In genomic region chrX:150828785-150829184, GRCh38 we compare ENCODE assay signal across 26 cellular contexts.
DNase-seq lines count a peak whose midpoint lies in the region; ATAC-seq, FAIRE-seq and TF ChIP-seq lines count a peak whose summit lies in the region.
"Had no signal": no experiment of that assay in that cellular context is flagged by ENCODE, and none has a peak within 500 bp of the region (broad histone marks: within the 10 kb centered on the region; RNA-seq: fewer than 3 reads in every experiment).

No MANE protein-coding gene starts in this region.

- H3K4me1 Mint-ChIP-seq in astrocyte (ENCODE audit: low read depth, unreplicated experiment): no peaks in the 10 kb centered on the region

- no peak overlapping the region for H3K4me2 ChIP-seq in IMR-90 (ENCODE audit: low read depth, low read length)
- H3K4me2 ChIP-seq in astrocyte (ENCODE audit: low read length): no peak overlapping the region
- H3K4me2 ChIP-seq: BLaER1 had no signal

- no peak overlapping the region for H2AFZ ChIP-seq in IMR-90 (replicated peaks; ENCODE audit: low read length, poor library complexity)
- H2AFZ ChIP-seq in astrocyte (ENCODE audit: low read depth, low read length): no peak overlapping the region

- TF ChIP-seq RAD21 in IMR-90 (IDR thresholded peaks at IDR 0.05; ENCODE audit: low read length): no peak

- H3K56ac ChIP-seq in IMR-90 (ENCODE audit: extremely low read depth, insufficient read depth, low read length): no peak overlapping the region

- no peak for DNase-seq in IMR-90
- DNase-seq in astrocyte (ENCODE audit: low read depth): no peak
- DNase-seq in right lobe of liver: no peak
- DNase-seq in NCI-H1105 (lab: John Stamatoyannopoulos, UW): no peak
- DNase-seq: 8988T; ACHN; BE2C; C1 segment of cervical spinal cord; CD4-positive, alpha-beta memory T cell; CD4-positive, CD25-positive, alpha-beta regulatory T cell; CD8-positive, alpha-beta memory T cell; COR-L47; DMS 273 treated with DMSO at 0.1 percent for 48 hours; DMS153; DMS53; DMS79; DND-41; EL; GDM1 had no signal

- H3K4me3 ChIP-seq in IMR-90 (ENCODE audit: insufficient read depth, low read depth, low read length): no peak overlapping the region
- no peak overlapping the region for H3K4me3 ChIP-seq in astrocyte (ENCODE audit: insufficient read depth, low read depth, low read length)
- H3K4me3 ChIP-seq in right lobe of liver: no peak overlapping the region
- H3K4me3 ChIP-seq: BLaER1, GM12878 had no signal

- no peak overlapping the region for H3K27ac ChIP-seq in IMR-90 (ENCODE audit: insufficient read depth, low read length)
- H3K27ac ChIP-seq in astrocyte (ENCODE audit: low read depth, low read length): no peak overlapping the region
- H3K27ac ChIP-seq in right lobe of liver: no peak overlapping the region
- H3K27ac ChIP-seq: BLaER1 had no signal

- no peak overlapping the region for H3K18ac ChIP-seq in IMR-90 (ENCODE audit: low read depth, low read length)

- CTCF ChIA-PET in IMR-90 (lab: Yijun Ruan, JAX): no interaction called here

- no peaks in the 10 kb centered on the region for H3K9me1 ChIP-seq in IMR-90 (ENCODE audit: insufficient read depth, low read length)

- H3K27ac Mint-ChIP-seq in astrocyte (ENCODE audit: unreplicated experiment): no peak overlapping the region
- H3K27ac Mint-ChIP-seq: CD14-positive monocyte; CD4-positive, alpha-beta memory T cell; CD4-positive, CD25-positive, alpha-beta regulatory T cell; CD8-positive, alpha-beta memory T cell had no signal

- 0 out of 2 replicates have a peak, but pooled peaks cover 2% of the 10 kb centered on the region for H3K9me3 ChIP-seq in IMR-90 (ENCODE audit: control insufficient read depth, insufficient read depth, low read length)
- no peaks in the 10 kb centered on the region for H3K9me3 ChIP-seq in astrocyte (ENCODE audit: insufficient read depth, low read depth, low read length)
- peaks cover 0 to 3% (median 0%) of the 10 kb centered on the region in 4 donors for H3K9me3 ChIP-seq in right lobe of liver
- H3K9me3 ChIP-seq: BE2C had no signal

- peak overlapping the region; percentile 37 for H2AK9ac ChIP-seq in IMR-90 (replicated peaks; ENCODE audit: low read depth, low read length, poor library complexity)

- H3K36me3 Mint-ChIP-seq in astrocyte (ENCODE audit: low read depth, unreplicated experiment): peaks cover 7% of the 10 kb centered on the region

- TF ChIP-seq POLR2A in IMR-90 (IDR thresholded peaks at IDR 0.05; ENCODE audit: low read depth, low read length) (no peak), right lobe of liver (IDR thresholded peaks at IDR 0.05) (no peak)

- ATAC-seq in IMR-90 (ENCODE audit: low read depth) (no peak), right lobe of liver (peak; percentile 24 to 72 (median 60)), GM21737 (IDR thresholded peaks at IDR 0.05; ENCODE audit: unreplicated experiment) (no peak)
- ATAC-seq: GM12878 had no signal

- no peaks in the 10 kb centered on the region for H3K79me1 ChIP-seq in IMR-90 (ENCODE audit: low read depth in 1 of 2, low read length in 2 of 2)

- dilution Hi-C loops in IMR-90 (cut with HindIII; ENCODE audit: low sequenced_read_pairs, unreplicated experiment): no loop called here

- peaks cover 3% of the 10 kb centered on the region for H3K9me3 Mint-ChIP-seq in astrocyte (ENCODE audit: unreplicated experiment)
- H3K9me3 Mint-ChIP-seq: CD4-positive, CD25-positive, alpha-beta regulatory T cell had no signal

- no peaks in the 10 kb centered on the region for H3K4me1 ChIP-seq in IMR-90 (ENCODE audit: control insufficient read depth, insufficient read depth, low read length)
- H3K4me1 ChIP-seq in astrocyte (ENCODE audit: insufficient read depth, low read length): no peaks in the 10 kb centered on the region
- H3K4me1 ChIP-seq in right lobe of liver: peaks cover 0 to 4% (median 0%) of the 10 kb centered on the region in 4 donors
- H3K4me1 ChIP-seq: BE2C, BLaER1 had no signal

- intact Hi-C loops in IMR-90 (cut with micrococcal nuclease) (no loop called here), right lobe of liver (cut with DNase I) (no loop called here)

- H3K36me3 ChIP-seq in IMR-90 (ENCODE audit: control insufficient read depth, insufficient read depth, low read length): peaks cover 3% of the 10 kb centered on the region; the same call in 1 of the 2 replicates
- peaks cover 5% of the 10 kb centered on the region for H3K36me3 ChIP-seq in astrocyte (ENCODE audit: insufficient read depth, low read length)
- no peaks in the 10 kb centered on the region for H3K36me3 ChIP-seq in right lobe of liver
- H3K36me3 ChIP-seq: BE2C had no signal

- no peak overlapping the region for H4K8ac ChIP-seq in IMR-90 (ENCODE audit: low read depth in 2 of 2, low read length in 2 of 2)

- H2BK120ac ChIP-seq in IMR-90 (ENCODE audit: low read depth, low read length): no peak overlapping the region

- no peak for TF ChIP-seq CTCF in IMR-90 (conservative IDR thresholded peaks at IDR 0.05; ENCODE audit: low read depth, low read length)
- TF ChIP-seq CTCF in astrocyte (IDR thresholded peaks at IDR 0.05; ENCODE audit: insufficient read depth, low read depth, low read length): no peak
- TF ChIP-seq CTCF in right lobe of liver (IDR thresholded peaks at IDR 0.05): no peak

- H3K79me2 ChIP-seq in astrocyte (ENCODE audit: insufficient read depth, low read length): no peaks in the 10 kb centered on the region

- no peaks in the 10 kb centered on the region for H3K27me3 Mint-ChIP-seq in astrocyte (ENCODE audit: low read depth, unreplicated experiment)
- H3K27me3 Mint-ChIP-seq: CD4-positive, alpha-beta memory T cell; CD4-positive, CD25-positive, alpha-beta regulatory T cell had no signal

- no peak overlapping the region for H4K5ac ChIP-seq in IMR-90 (ENCODE audit: low read depth, low read length)

- BruUV-seq in IMR-90 (replicated peaks; lab: Mats Ljungman, UMichigan): no TSS peak

- FAIRE-seq in astrocyte (lab: Jason Lieb, UNC): peak; percentile 75
- FAIRE-seq: A204.1, GM12878, GM12892, GM18507 had no signal

- H3K9ac ChIP-seq in IMR-90 (ENCODE audit: low read depth, low read length) (no peak overlapping the region), astrocyte (ENCODE audit: low read length) (no peak overlapping the region)
- H3K9ac ChIP-seq: BLaER1 had no signal

- H3K4me3 Mint-ChIP-seq in astrocyte (ENCODE audit: unreplicated experiment): no peak overlapping the region
- H3K4me3 Mint-ChIP-seq: CD14-positive monocyte; CD4-positive, alpha-beta memory T cell; CD4-positive, CD25-positive, alpha-beta regulatory T cell; CD8-positive, alpha-beta memory T cell had no signal

- no peak overlapping the region for H4K91ac ChIP-seq in IMR-90 (ENCODE audit: insufficient read depth, low read depth, low read length)

- H4K20me1 ChIP-seq in IMR-90 (ENCODE audit: insufficient read depth, low read length) (no peaks in the 10 kb centered on the region), astrocyte (ENCODE audit: insufficient read depth, low read length) (no peaks in the 10 kb centered on the region)
- H4K20me1 ChIP-seq: BLaER1 had no signal

- WGBS in IMR-90 (ENCODE audit: extremely low coverage in 2 of 2, insufficient read length in 1 of 2), 2 experiments: 50% methylated on average over 1 of the region's 5 CpGs; no CpG with 5 or more reads in 1 of the 2 experiments
- 46% methylated on average over 5 of the region's 5 CpGs for WGBS in right lobe of liver (ENCODE audit: insufficient coverage, low coverage, low lambda C conversion rate, missing lambda C conversion rate)

- in situ Hi-C loops in IMR-90 (cut with MboI; ENCODE audit: low sequenced_read_pairs): no loop called here

- H3K23ac ChIP-seq in IMR-90 (ENCODE audit: low read depth, low read length): no peak overlapping the region

- no peaks in the 10 kb centered on the region for H3K27me3 ChIP-seq in IMR-90 (ENCODE audit: control insufficient read depth, insufficient read depth, low read length)
- H3K27me3 ChIP-seq in astrocyte (ENCODE audit: insufficient read depth, low read length): no peaks in the 10 kb centered on the region
- H3K27me3 ChIP-seq in right lobe of liver: no peaks in the 10 kb centered on the region
- H3K27me3 ChIP-seq: BE2C, BLaER1 had no signal

- H2AK5ac ChIP-seq in IMR-90 (ENCODE audit: low read depth, low read length): no peak overlapping the region

- no peak overlapping the region for H2BK15ac ChIP-seq in IMR-90 (ENCODE audit: low read depth, low read length)

- no peak overlapping the region for H3K4ac ChIP-seq in IMR-90 (ENCODE audit: low read depth, low read length)

- no peak overlapping the region for H2BK5ac ChIP-seq in IMR-90 (ENCODE audit: low read depth, low read length, poor library complexity, severe bottlenecking)

- H3K14ac ChIP-seq in IMR-90 (replicated peaks; ENCODE audit: low read depth, low read length): no peak overlapping the region

- POLR2A ChIA-PET in IMR-90 (lab: Charles Lee; ENCODE audit: unreplicated experiment): no interaction called here

- H2BK20ac ChIP-seq in IMR-90 (ENCODE audit: low read depth, low read length): no peak overlapping the region

TF ChIP-seq in IMR-90, 13 proteins besides CTCF, POLR2A, EP300 and RAD21 (continues in another document):
- TF ChIP-seq CEBPB (IDR thresholded peaks at IDR 0.05; ENCODE audit: low read depth, low read length): no peak
- no peak for TF ChIP-seq SMC3 (IDR thresholded peaks at IDR 0.05; ENCODE audit: low read depth, low read length)
- TF ChIP-seq FOS (IDR thresholded peaks at IDR 0.05; ENCODE audit: low read depth, low read length): no peak
- TF ChIP-seq MXI1 (IDR thresholded peaks at IDR 0.05; ENCODE audit: borderline replicate concordance, low read depth, low read length): no peak
- TF ChIP-seq MAZ (IDR thresholded peaks at IDR 0.05; ENCODE audit: borderline replicate concordance, low read depth, low read length): no peak
- TF ChIP-seq MAFK (IDR thresholded peaks at IDR 0.05; ENCODE audit: low read depth, low read length): no peak
- no peak for TF ChIP-seq USF2 (IDR thresholded peaks at IDR 0.05; ENCODE audit: low read depth, low read length)
- no peak for TF ChIP-seq RFX5 (IDR thresholded peaks at IDR 0.05; ENCODE audit: low read depth, low read length)
- no peak for TF ChIP-seq RCOR1 (IDR thresholded peaks at IDR 0.05; ENCODE audit: insufficient replicate concordance, low read length)
- TF ChIP-seq NFE2L2 (IDR thresholded peaks at IDR 0.05; ENCODE audit: low read depth, low read length): no peak
- TF ChIP-seq CHD1 (IDR thresholded peaks at IDR 0.05; ENCODE audit: low read depth, low read length): no peak
- no peak for TF ChIP-seq BHLHE40 (IDR thresholded peaks at IDR 0.05; ENCODE audit: low read depth, low read length)

Comparison
In these comparisons a context has a peak if more than half of its experiments do, and no peak if none do; other contexts are left out.
1. ATAC-seq: peak in right lobe of liver (4 of 4); none in IMR-90 (single experiment) and GM21737 (single experiment).